1 cellular context compared by ENCODE assay signal in genomic region chr16:30785126-30786106, GRCh38.
TF ChIP-seq lines count a peak whose summit lies in the region.

No MANE protein-coding gene starts in this region.

TF ChIP-seq in HEK293, 187 proteins besides CTCF, POLR2A, EP300 and RAD21 (continued from another document):
- TF ChIP-seq ZBTB11 (tag by site-specific recombination; conservative IDR thresholded peaks at IDR 0.05; ENCODE audit: low read depth) (peak; percentile 66; the same call in 1 of the 2 replicates), ZNF214 (tag by site-specific recombination; IDR thresholded peaks at IDR 0.05; ENCODE audit: borderline replicate concordance) (no peak), GLIS2 (tag by site-specific recombination; IDR thresholded peaks at IDR 0.05) (no peak), SCRT2 (tag by site-specific recombination; IDR thresholded peaks at IDR 0.05) (0 out of 2 replicates have a peak, but pooled peaks have one; percentile 8), ZNF560 (tag by site-specific recombination; IDR thresholded peaks at IDR 0.05; ENCODE audit: borderline replicate concordance) (peak; percentile 71; the same call in 1 of the 2 replicates), ZNF670 (tag by site-specific recombination; IDR thresholded peaks at IDR 0.05; ENCODE audit: low read depth) (no peak), ZFP3 (tag by site-specific recombination; IDR thresholded peaks at IDR 0.05; ENCODE audit: low read depth) (no peak), ZNF621 (tag by site-specific recombination; IDR thresholded peaks at IDR 0.05) (no peak)
- TF ChIP-seq, protein P1, sequence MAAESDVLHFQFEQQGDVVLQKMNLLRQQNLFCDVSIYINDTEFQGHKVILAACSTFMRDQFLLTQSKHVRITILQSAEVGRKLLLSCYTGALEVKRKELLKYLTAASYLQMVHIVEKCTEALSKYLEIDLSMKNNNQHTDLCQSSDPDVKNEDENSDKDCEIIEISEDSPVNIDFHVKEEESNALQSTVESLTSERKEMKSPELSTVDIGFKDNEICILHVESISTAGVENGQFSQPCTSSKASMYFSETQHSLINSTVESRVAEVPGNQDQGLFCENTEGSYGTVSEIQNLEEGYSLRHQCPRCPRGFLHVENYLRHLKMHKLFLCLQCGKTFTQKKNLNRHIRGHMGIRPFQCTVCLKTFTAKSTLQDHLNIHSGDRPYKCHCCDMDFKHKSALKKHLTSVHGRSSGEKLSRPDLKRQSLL (tag by site-specific recombination; IDR thresholded peaks at IDR 0.05) = no peak
TF ChIP-seq in HEK293: peak in this region for 24.
